In genomic region chr17:40124279-40125141, GRCh38 we compare ENCODE assay signal across 8 cellular contexts. TPM values are rescaled to one million over a fixed set of nuclear protein-coding genes. Genes with fewer than 3 reads are reported as not detected.
DNase-seq lines count a peak whose midpoint lies in the region; ATAC-seq and TF ChIP-seq lines count a peak whose summit lies in the region.

No MANE protein-coding gene starts in this region.

- H3K27ac ChIP-seq in RWPE2 (ENCODE audit: poor library complexity, severe bottlenecking): peak overlapping the region; percentile 84
- H3K27ac ChIP-seq in neural cell (ENCODE audit: low read length): peak overlapping the region; percentile 98
- no peak overlapping the region for H3K27ac ChIP-seq in foreskin keratinocyte

- POLR2A ChIA-PET in activated CD4-positive, alpha-beta T cell treated with anti-CD3 and anti-CD28 coated beads, Interleukin-2, amount 10 ng/mL, durations not matched to agents 7 days and 5 days (lab: Charles Lee): no interaction called here

- TF ChIP-seq CTCF in RWPE2 (IDR thresholded peaks at IDR 0.05; ENCODE audit: poor library complexity, severe bottlenecking) (no peak), epithelial cell of proximal tubule (conservative IDR thresholded peaks at IDR 0.05; ENCODE audit: low read depth, low read length) (no peak), neural cell (IDR thresholded peaks at IDR 0.05; ENCODE audit: poor library complexity, severe bottlenecking) (no peak), foreskin keratinocyte (conservative IDR thresholded peaks at IDR 0.05) (no peak)

- no peaks in the 10 kb centered on the region for H4K20me1 ChIP-seq in neural cell (ENCODE audit: insufficient read depth)

- H3K4me1 ChIP-seq in RWPE2 (ENCODE audit: insufficient read depth, poor library complexity, severe bottlenecking) (peaks cover 6% of the 10 kb centered on the region), foreskin keratinocyte (peaks cover 13% of the 10 kb centered on the region)

- peaks cover 9% of the 10 kb centered on the region for H3F3A ChIP-seq in neural cell (ENCODE audit: insufficient read depth, low read length, poor library complexity, severe bottlenecking)

- peak overlapping the region; percentile 91 for H3K4me3 ChIP-seq in RWPE2 (ENCODE audit: severe bottlenecking)
- H3K4me3 ChIP-seq in epithelial cell of proximal tubule (ENCODE audit: low read depth, low read length): peak overlapping the region; percentile 74
- H3K4me3 ChIP-seq in neural cell (ENCODE audit: low read length): peak overlapping the region; percentile 100

- TF ChIP-seq RAD21 in neural cell (conservative IDR thresholded peaks at IDR 0.05): no peak

- peak overlapping the region; percentile 98 for H3K4me3 Mint-ChIP-seq in activated CD4-positive, alpha-beta T cell treated with anti-CD3 and anti-CD28 coated beads, Interleukin-2, amount 10 ng/mL, durations not matched to agents 7 days and 5 days

- no peaks in the 10 kb centered on the region for H3K27me3 Mint-ChIP-seq in activated CD4-positive, alpha-beta T cell treated with anti-CD3 and anti-CD28 coated beads, Interleukin-2, amount 10 ng/mL, durations not matched to agents 7 days and 5 days

- DNase-seq in activated CD4-positive, alpha-beta T cell treated with anti-CD3 and anti-CD28 coated beads, Interleukin-2, amount 10 ng/mL, durations not matched to agents 7 days and 5 days: no peak
- DNase-seq in activated CD4-positive, alpha-beta T cell treated with anti-CD3 and anti-CD28 coated beads, Interleukin-2, amount 50 U/mL, for 4 hours: no peak
- DNase-seq in RWPE2 (ENCODE audit: low spot score): no peak
- no peak for DNase-seq in epithelial cell of proximal tubule (ENCODE audit: low read depth)
- no peak for DNase-seq in hepatic stellate cell (ENCODE audit: low spot score)
- DNase-seq in foreskin keratinocyte: no peak

- H3K27ac Mint-ChIP-seq in activated CD4-positive, alpha-beta T cell treated with anti-CD3 and anti-CD28 coated beads, Interleukin-2, amount 10 ng/mL, durations not matched to agents 7 days and 5 days: peak overlapping the region; percentile 3

- H3K27me3 ChIP-seq in RWPE2 (ENCODE audit: insufficient read depth, poor library complexity, severe bottlenecking) (no peaks in the 10 kb centered on the region), neural cell (ENCODE audit: insufficient read depth, low read depth, low read length) (no peaks in the 10 kb centered on the region), foreskin keratinocyte (no peaks in the 10 kb centered on the region)

- no peak overlapping the region for H2AFZ ChIP-seq in neural cell (ENCODE audit: low read depth, low read length)

- CTCF ChIA-PET in activated CD4-positive, alpha-beta T cell treated with anti-CD3 and anti-CD28 coated beads, Interleukin-2, amount 10 ng/mL, durations not matched to agents 7 days and 5 days (lab: Charles Lee): interaction anchor here (0.6 to 5.6 kb wide), 7 partner anchors 8 to 480 kb away, joined by 3 to 61 read pairs (median 6); no protein-coding TSS in a partner anchor

- TF ChIP-seq EP300 in neural cell (conservative IDR thresholded peaks at IDR 0.05; ENCODE audit: poor library complexity, severe bottlenecking): no peak

- peaks cover 63% of the 10 kb centered on the region for H3K36me3 ChIP-seq in RWPE2 (ENCODE audit: low read depth)
- no peaks in the 10 kb centered on the region for H3K36me3 ChIP-seq in neural cell (ENCODE audit: insufficient read depth, low read length)

- no peaks in the 10 kb centered on the region for H3K9me3 Mint-ChIP-seq in activated CD4-positive, alpha-beta T cell treated with anti-CD3 and anti-CD28 coated beads, Interleukin-2, amount 10 ng/mL, durations not matched to agents 7 days and 5 days

- peaks cover 40% of the 10 kb centered on the region for H3K4me1 Mint-ChIP-seq in activated CD4-positive, alpha-beta T cell treated with anti-CD3 and anti-CD28 coated beads, Interleukin-2, amount 10 ng/mL, durations not matched to agents 7 days and 5 days

- H3K36me3 Mint-ChIP-seq in activated CD4-positive, alpha-beta T cell treated with anti-CD3 and anti-CD28 coated beads, Interleukin-2, amount 10 ng/mL, durations not matched to agents 7 days and 5 days (ENCODE audit: low read depth): peaks cover 38% of the 10 kb centered on the region

- peaks cover 67% of the 10 kb centered on the region for H3K79me2 ChIP-seq in neural cell (replicated peaks; ENCODE audit: insufficient read depth, low read length)

- ATAC-seq in RWPE2 (ENCODE audit: low read depth): no peak
- no peak for ATAC-seq in HG02970 (IDR thresholded peaks at IDR 0.05; ENCODE audit: low FRiP score, unreplicated experiment)
- ATAC-seq in foreskin keratinocyte: no peak

- H3K9me3 ChIP-seq in RWPE2 (ENCODE audit: severe bottlenecking): no peaks in the 10 kb centered on the region
- H3K9me3 ChIP-seq in neural cell (ENCODE audit: low read length): no peaks in the 10 kb centered on the region

- H3K9ac ChIP-seq in neural cell (ENCODE audit: low read length): peak overlapping the region; percentile 99

- no peaks in the 10 kb centered on the region for H3K9me2 ChIP-seq in neural cell (ENCODE audit: insufficient read depth, low read length)

- H3K4me2 ChIP-seq in neural cell (ENCODE audit: low read length): peak overlapping the region; percentile 97

TF ChIP-seq in neural cell, 6 proteins besides CTCF, POLR2A, EP300 and RAD21:
- TF ChIP-seq, protein P1, sequence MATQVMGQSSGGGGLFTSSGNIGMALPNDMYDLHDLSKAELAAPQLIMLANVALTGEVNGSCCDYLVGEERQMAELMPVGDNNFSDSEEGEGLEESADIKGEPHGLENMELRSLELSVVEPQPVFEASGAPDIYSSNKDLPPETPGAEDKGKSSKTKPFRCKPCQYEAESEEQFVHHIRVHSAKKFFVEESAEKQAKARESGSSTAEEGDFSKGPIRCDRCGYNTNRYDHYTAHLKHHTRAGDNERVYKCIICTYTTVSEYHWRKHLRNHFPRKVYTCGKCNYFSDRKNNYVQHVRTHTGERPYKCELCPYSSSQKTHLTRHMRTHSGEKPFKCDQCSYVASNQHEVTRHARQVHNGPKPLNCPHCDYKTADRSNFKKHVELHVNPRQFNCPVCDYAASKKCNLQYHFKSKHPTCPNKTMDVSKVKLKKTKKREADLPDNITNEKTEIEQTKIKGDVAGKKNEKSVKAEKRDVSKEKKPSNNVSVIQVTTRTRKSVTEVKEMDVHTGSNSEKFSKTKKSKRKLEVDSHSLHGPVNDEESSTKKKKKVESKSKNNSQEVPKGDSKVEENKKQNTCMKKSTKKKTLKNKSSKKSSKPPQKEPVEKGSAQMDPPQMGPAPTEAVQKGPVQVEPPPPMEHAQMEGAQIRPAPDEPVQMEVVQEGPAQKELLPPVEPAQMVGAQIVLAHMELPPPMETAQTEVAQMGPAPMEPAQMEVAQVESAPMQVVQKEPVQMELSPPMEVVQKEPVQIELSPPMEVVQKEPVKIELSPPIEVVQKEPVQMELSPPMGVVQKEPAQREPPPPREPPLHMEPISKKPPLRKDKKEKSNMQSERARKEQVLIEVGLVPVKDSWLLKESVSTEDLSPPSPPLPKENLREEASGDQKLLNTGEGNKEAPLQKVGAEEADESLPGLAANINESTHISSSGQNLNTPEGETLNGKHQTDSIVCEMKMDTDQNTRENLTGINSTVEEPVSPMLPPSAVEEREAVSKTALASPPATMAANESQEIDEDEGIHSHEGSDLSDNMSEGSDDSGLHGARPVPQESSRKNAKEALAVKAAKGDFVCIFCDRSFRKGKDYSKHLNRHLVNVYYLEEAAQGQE (IDR thresholded peaks at IDR 0.05; ENCODE audit: borderline replicate concordance): peak; percentile 27
- TF ChIP-seq MXI1 (conservative IDR thresholded peaks at IDR 0.05; ENCODE audit: poor library complexity, severe bottlenecking) (peak; percentile 45), POLR2AphosphoS5 (IDR thresholded peaks at IDR 0.05) (peak; percentile 56), EZH2 (IDR thresholded peaks at IDR 0.05; ENCODE audit: borderline replicate concordance, insufficient read depth, low read length, poor library complexity, severe bottlenecking) (no peak), TAF1 (IDR thresholded peaks at IDR 0.05; ENCODE audit: low read depth) (no peak), SMC3 (conservative IDR thresholded peaks at IDR 0.05; ENCODE audit: poor library complexity) (no peak)

RNA-seq across cellular contexts. Expression of gene MSL1, which starts 2.7 kb away (rescaled TPM):
- 10 to 100 TPM; 95.4 to 97.1 TPM for total RNA-seq in activated CD4-positive, alpha-beta T cell treated with anti-CD3 and anti-CD28 coated beads, Interleukin-2, amount 10 ng/mL, durations not matched to agents 7 days and 5 days
- total RNA-seq in epithelial cell of proximal tubule: 44.5 and 59.3 TPM in 2 replicates
- 118 and 137 TPM in 2 replicates for polyA plus RNA-seq in neural cell
- 103 and 105 TPM in 2 replicates for polyA minus RNA-seq in neural cell
- 57.7 and 60.6 TPM in 2 replicates for total RNA-seq in foreskin keratinocyte
- polyA plus RNA-seq in foreskin keratinocyte: 35.5 and 44.6 TPM in 2 replicates

RNA-seq across cellular contexts. Expression of gene CASC3, which starts 15.8 kb away (rescaled TPM):
- 10 to 100 TPM; 84.8 to 89.2 TPM for total RNA-seq in activated CD4-positive, alpha-beta T cell treated with anti-CD3 and anti-CD28 coated beads, Interleukin-2, amount 10 ng/mL, durations not matched to agents 7 days and 5 days
- total RNA-seq in epithelial cell of proximal tubule: 40.9 and 58.9 TPM in 2 replicates
- polyA plus RNA-seq in neural cell: 50.6 and 52.3 TPM in 2 replicates
- 65.0 and 70.7 TPM in 2 replicates for polyA minus RNA-seq in neural cell
- total RNA-seq in foreskin keratinocyte: 34.7 and 35.6 TPM in 2 replicates
- polyA plus RNA-seq in foreskin keratinocyte: 23.7 and 25.1 TPM in 2 replicates

RNA-seq across cellular contexts. Expression of gene NR1D1, which starts 24.1 kb away (rescaled TPM):
- 1 to 10 TPM; 5.5 to 5.8 TPM for total RNA-seq in activated CD4-positive, alpha-beta T cell treated with anti-CD3 and anti-CD28 coated beads, Interleukin-2, amount 10 ng/mL, durations not matched to agents 7 days and 5 days
- total RNA-seq in epithelial cell of proximal tubule: 0.40 and 1.2 TPM in 2 replicates
- polyA plus RNA-seq in neural cell: 0.73 TPM in 1 of 2 replicates, not detected in the other
- 0.24 and 0.35 TPM in 2 replicates for polyA minus RNA-seq in neural cell
- total RNA-seq in foreskin keratinocyte: 5.7 and 6.1 TPM in 2 replicates
- 7.3 and 9.0 TPM in 2 replicates for polyA plus RNA-seq in foreskin keratinocyte

RNA-seq across cellular contexts. Expression of gene RAPGEFL1, which starts 52.8 kb away (rescaled TPM):
- total RNA-seq in activated CD4-positive, alpha-beta T cell treated with anti-CD3 and anti-CD28 coated beads, Interleukin-2, amount 10 ng/mL, durations not matched to agents 7 days and 5 days: 1 to 10 TPM; 4.0 to 5.1 TPM
- total RNA-seq in epithelial cell of proximal tubule (2.1 and 2.8 TPM in 2 replicates), foreskin keratinocyte (5.0 and 8.4 TPM in 2 replicates)
- polyA plus RNA-seq in neural cell (15.5 and 15.6 TPM in 2 replicates), foreskin keratinocyte (3.6 and 6.1 TPM in 2 replicates)
- 11.5 and 14.9 TPM in 2 replicates for polyA minus RNA-seq in neural cell
